In the genomic region with DNA sequence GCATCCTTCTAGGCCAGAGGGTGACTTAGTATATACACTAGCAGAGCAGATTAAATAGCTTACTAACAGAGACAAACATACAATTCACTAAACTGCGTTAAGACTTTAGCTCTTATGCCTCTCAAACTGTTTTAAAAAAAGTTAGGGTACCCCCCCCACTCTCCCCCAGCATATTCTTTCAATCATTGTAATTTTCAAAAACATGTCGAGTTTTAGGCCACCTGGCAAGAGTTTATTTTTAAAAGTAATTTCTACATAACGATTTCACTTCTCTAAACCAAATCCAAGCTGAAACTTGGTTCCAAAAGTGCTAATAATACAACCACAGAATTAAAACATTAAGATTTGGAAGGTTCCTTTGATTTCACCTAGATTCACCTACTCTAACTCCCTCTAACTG, we compare ENCODE assay signal across 11 cellular contexts.
A peak's percentile ranks its signal among the peaks of the same experiment; 100 is the strongest.
DNase-seq lines count a peak whose midpoint lies in the region; ATAC-seq and TF ChIP-seq lines count a peak whose summit lies in the region.
"Had no signal": no experiment of that assay in that cellular context is flagged by ENCODE, and none has a peak within 500 bp of the region (broad histone marks: within the 10 kb centered on the region; RNA-seq: fewer than 3 reads in every experiment).

No MANE protein-coding gene starts in this region.

- H3K4me3 Mint-ChIP-seq in activated T-cell treated with anti-CD3 and anti-CD28 coated beads, Interleukin-2, amount 50 U/mL, for 4 hours = peak overlapping the region; percentile 45

- no peaks in the 10 kb centered on the region for H3K9me3 ChIP-seq in iPS-18a (ENCODE audit: control insufficient read depth, low read depth, low read length)
- H3K9me3 ChIP-seq in suprapubic skin = no peaks in the 10 kb centered on the region
- H3K9me3 ChIP-seq: Peyer's patch had no signal

- WGBS in suprapubic skin = 54% methylated on average over 3 of the region's 3 CpGs

- H3K9ac ChIP-seq in iPS-18a (ENCODE audit: low read length) = peak overlapping the region; percentile 22

- peaks cover 55% of the 10 kb centered on the region for H3K4me1 Mint-ChIP-seq in activated T-cell treated with anti-CD3 and anti-CD28 coated beads, Interleukin-2, amount 50 U/mL, for 4 hours (ENCODE audit: low read depth)

- no peak for TF ChIP-seq POLR2A in suprapubic skin (IDR thresholded peaks at IDR 0.05)

- peak overlapping the region; percentile 47 for H3K4me3 ChIP-seq in iPS-18a (ENCODE audit: low read length)
- no peak overlapping the region for H3K4me3 ChIP-seq in suprapubic skin
- H3K4me3 ChIP-seq: Peyer's patch had no signal

- H3K27me3 ChIP-seq in iPS-18a (ENCODE audit: control insufficient read depth, insufficient read depth, low read length) (no peaks in the 10 kb centered on the region), suprapubic skin (no peaks in the 10 kb centered on the region)
- H3K27me3 ChIP-seq: Peyer's patch had no signal

- H3K36me3 Mint-ChIP-seq in activated T-cell treated with anti-CD3 and anti-CD28 coated beads, Interleukin-2, amount 50 U/mL, for 4 hours (ENCODE audit: insufficient read depth) = peaks cover 14% of the 10 kb centered on the region

- no peaks in the 10 kb centered on the region for H3K27me3 Mint-ChIP-seq in activated T-cell treated with anti-CD3 and anti-CD28 coated beads, Interleukin-2, amount 50 U/mL, for 4 hours (ENCODE audit: low read depth)

- H3K27ac ChIP-seq in iPS-18a (ENCODE audit: low read length) = no peak overlapping the region
- peak overlapping the region; percentile 14 for H3K27ac ChIP-seq in suprapubic skin

- no peaks in the 10 kb centered on the region for H3K9me3 Mint-ChIP-seq in activated T-cell treated with anti-CD3 and anti-CD28 coated beads, Interleukin-2, amount 50 U/mL, for 4 hours

- no peak for ATAC-seq in activated T-cell treated with anti-CD3 and anti-CD28 coated beads, Interleukin-2, amount 50 U/mL, for 4 hours
- ATAC-seq in GM21723 (IDR thresholded peaks at IDR 0.05; ENCODE audit: unreplicated experiment) = no peak

- H3K36me3 ChIP-seq in iPS-18a (ENCODE audit: control insufficient read depth, low read depth, low read length) = peaks cover 47% of the 10 kb centered on the region
- no peaks in the 10 kb centered on the region for H3K36me3 ChIP-seq in suprapubic skin
- H3K36me3 ChIP-seq: Peyer's patch had no signal

- no peak for TF ChIP-seq EP300 in suprapubic skin (IDR thresholded peaks at IDR 0.05)

- H3K4me1 ChIP-seq in iPS-18a (ENCODE audit: control insufficient read depth, low read depth, low read length) (peaks cover 27% of the 10 kb centered on the region), suprapubic skin (peaks cover 74% of the 10 kb centered on the region)

- no peak for TF ChIP-seq CTCF in suprapubic skin (IDR thresholded peaks at IDR 0.05)

- no peak for DNase-seq in activated T-cell treated with anti-CD3 and anti-CD28 coated beads, Interleukin-2, amount 50 U/mL, for 4 hours
- DNase-seq in activated T-cell treated with anti-CD3 and anti-CD28 coated beads, Interleukin-2, amount 50 U/mL, for 1 hour = no peak
- peak; percentile 16 for DNase-seq in RPMI8226
- DNase-seq in suprapubic skin (ENCODE audit: low spot score in 2 of 2) = no peak
- no peak for DNase-seq in DMS79 treated with DMSO at 0.1 percent for 48 hours (lab: John Stamatoyannopoulos, UW)
- no peak for DNase-seq in stimulated activated CD4-positive, alpha-beta T cell treated with anti-CD3 and anti-CD28 coated beads, Interleukin-4, amount 100 ng/mL, for 24 hours
- DNase-seq: NCI-H146; Peyer's patch; stimulated activated CD4-positive, alpha-beta T cell treated with anti-CD3 and anti-CD28 coated beads, Interleukin-12 subunit alpha, Interleukin-12 subunit beta, amount 100 ng/mL, for 4 hours had no signal
